Comparison of ENCODE assay signal across 1 cellular context in genomic region chr1:160101037-160101716, GRCh38.
TF ChIP-seq lines count a peak whose summit lies in the region.

No MANE protein-coding gene starts in this region.

TF ChIP-seq in HepG2, 621 proteins besides CTCF, POLR2A, EP300 and RAD21 (continued from another document and continues in another):
- peak; percentile 54; the same call in 1 of the 2 replicates for TF ChIP-seq ZNF280B (CRISPR knock-in tag; IDR thresholded peaks at IDR 0.05; ENCODE audit: borderline replicate concordance)
- peak; percentile 59; the same call in 1 of the 2 replicates for TF ChIP-seq KDM3A (CRISPR knock-in tag; IDR thresholded peaks at IDR 0.05; ENCODE audit: low read depth)
- peak; percentile 58; the same call in 1 of the 2 replicates for TF ChIP-seq TFAP4 (IDR thresholded peaks at IDR 0.05; ENCODE audit: borderline replicate concordance, low read depth)
- TF ChIP-seq NRL (CRISPR knock-in tag; IDR thresholded peaks at IDR 0.05; ENCODE audit: borderline replicate concordance) = peak; percentile 55; the same call in 1 of the 2 replicates
- TF ChIP-seq ZFY (CRISPR knock-in tag; IDR thresholded peaks at IDR 0.05) = peak; percentile 36; the same call in 1 of the 2 replicates
- no peak for TF ChIP-seq SNAPC2 (CRISPR knock-in tag; IDR thresholded peaks at IDR 0.05)
- no peak for TF ChIP-seq ZNF44 (CRISPR knock-in tag; IDR thresholded peaks at IDR 0.05)
- peak; percentile 61; the same call in 1 of the 2 replicates for TF ChIP-seq ATF2 (CRISPR knock-in tag; IDR thresholded peaks at IDR 0.05)
- no peak for TF ChIP-seq FOXO4 (CRISPR knock-in tag; conservative IDR thresholded peaks at IDR 0.05)
- TF ChIP-seq ZNF101 (CRISPR knock-in tag; IDR thresholded peaks at IDR 0.05; ENCODE audit: borderline replicate concordance, low read depth) = no peak
- 0 out of 2 replicates have a peak, but pooled peaks have one; percentile 42 for TF ChIP-seq CC2D1A (CRISPR knock-in tag; IDR thresholded peaks at IDR 0.05)
- TF ChIP-seq ATF7-NPFF (CRISPR knock-in tag; IDR thresholded peaks at IDR 0.05; ENCODE audit: low read depth) = peak; percentile 73
- TF ChIP-seq GATAD2A (CRISPR knock-in tag; IDR thresholded peaks at IDR 0.05) = peak; percentile 64
- peak; percentile 60 for TF ChIP-seq KDM2A (CRISPR knock-in tag; IDR thresholded peaks at IDR 0.05; ENCODE audit: borderline replicate concordance, low read depth)
- no peak for TF ChIP-seq GLMP (CRISPR knock-in tag; IDR thresholded peaks at IDR 0.05; ENCODE audit: borderline replicate concordance)
- TF ChIP-seq HOXA9 (CRISPR knock-in tag; IDR thresholded peaks at IDR 0.05; ENCODE audit: borderline replicate concordance) = no peak
- no peak for TF ChIP-seq JDP2 (CRISPR knock-in tag; IDR thresholded peaks at IDR 0.05; ENCODE audit: borderline replicate concordance)
- TF ChIP-seq PAXIP1 (CRISPR knock-in tag; conservative IDR thresholded peaks at IDR 0.05) = peak; percentile 18; the same call in 1 of the 2 replicates
- TF ChIP-seq ZSCAN25 (CRISPR knock-in tag; IDR thresholded peaks at IDR 0.05) = 0 out of 2 replicates have a peak, but pooled peaks have one; percentile 47
- no peak for TF ChIP-seq GZF1 (CRISPR knock-in tag; IDR thresholded peaks at IDR 0.05)
- TF ChIP-seq NR2F1 (CRISPR knock-in tag; IDR thresholded peaks at IDR 0.05) = no peak
- no peak for TF ChIP-seq ZNF282 (IDR thresholded peaks at IDR 0.05; ENCODE audit: partially characterized antibody)
- TF ChIP-seq TGIF2 (CRISPR knock-in tag; IDR thresholded peaks at IDR 0.05) = no peak; the same call in 1 of the 2 replicates
- no peak for TF ChIP-seq SYNCRIP (IDR thresholded peaks at IDR 0.05; ENCODE audit: insufficient read depth, low read depth, low read length)
- no peak for TF ChIP-seq ZBTB21 (CRISPR knock-in tag; IDR thresholded peaks at IDR 0.05)
- 0 out of 2 replicates have a peak, but pooled peaks have one; percentile 30 for TF ChIP-seq GABPB1 (CRISPR knock-in tag; IDR thresholded peaks at IDR 0.05)
- peak; percentile 91 for TF ChIP-seq MYC (CRISPR knock-in tag; IDR thresholded peaks at IDR 0.05; ENCODE audit: borderline replicate concordance)
- TF ChIP-seq MBNL3 (CRISPR knock-in tag; conservative IDR thresholded peaks at IDR 0.05) = no peak
- 0 out of 2 replicates have a peak, but pooled peaks have one; percentile 47 for TF ChIP-seq SMAD3 (CRISPR knock-in tag; IDR thresholded peaks at IDR 0.05)
- peak; percentile 63; the same call in 1 of the 2 replicates for TF ChIP-seq YEATS4 (CRISPR knock-in tag; IDR thresholded peaks at IDR 0.05; ENCODE audit: borderline replicate concordance)
- TF ChIP-seq ZBTB34 (CRISPR knock-in tag; IDR thresholded peaks at IDR 0.05) = no peak
- no peak; the same call in 1 of the 2 replicates for TF ChIP-seq MXD3 (CRISPR knock-in tag; IDR thresholded peaks at IDR 0.05)
- no peak for TF ChIP-seq DRAP1 (CRISPR knock-in tag; IDR thresholded peaks at IDR 0.05)
- TF ChIP-seq KLF12 (CRISPR knock-in tag; IDR thresholded peaks at IDR 0.05; ENCODE audit: borderline replicate concordance) = no peak
- TF ChIP-seq SMAD9 (CRISPR knock-in tag; IDR thresholded peaks at IDR 0.05) = no peak
- TF ChIP-seq SMARCE1 (IDR thresholded peaks at IDR 0.05; ENCODE audit: borderline replicate concordance) = no peak
- 0 out of 2 replicates have a peak, but pooled peaks have one; percentile 46 for TF ChIP-seq ZNF83 (CRISPR knock-in tag; IDR thresholded peaks at IDR 0.05; ENCODE audit: borderline replicate concordance)
- TF ChIP-seq ZNF550 (CRISPR knock-in tag; IDR thresholded peaks at IDR 0.05; ENCODE audit: borderline replicate concordance) = no peak
- TF ChIP-seq ZMYM2 (CRISPR knock-in tag; IDR thresholded peaks at IDR 0.05) = no peak
- no peak; the same call in 1 of the 2 replicates for TF ChIP-seq ZBTB26 (CRISPR knock-in tag; IDR thresholded peaks at IDR 0.05; ENCODE audit: borderline replicate concordance)
- no peak for TF ChIP-seq ZHX2 (IDR thresholded peaks at IDR 0.05; ENCODE audit: low read depth)
- TF ChIP-seq ZHX2 (CRISPR knock-in tag; IDR thresholded peaks at IDR 0.05; ENCODE audit: borderline replicate concordance) = no peak
- peak; percentile 55 for TF ChIP-seq POLR2G (IDR thresholded peaks at IDR 0.05; ENCODE audit: low read depth, low read length)
